22 cellular contexts compared by ENCODE assay signal in genomic region chr5:143195496-143195895, GRCh38.
DNase-seq lines count a peak whose midpoint lies in the region; ATAC-seq lines count a peak whose summit lies in the region.
"Had no signal": no experiment of that assay in that cellular context is flagged by ENCODE, and none has a peak within 500 bp of the region (broad histone marks: within the 10 kb centered on the region; RNA-seq: fewer than 3 reads in every experiment).

No MANE protein-coding gene starts in this region.

- no peak overlapping the region for H3K27ac ChIP-seq in aorta (ENCODE audit: low read depth in 1 of 2, low read length in 2 of 2)
- H3K27ac ChIP-seq: ascending aorta, colonic mucosa, SJCRH30 had no signal

- DNase-seq in Right ventricle myocardium superior (no peak), cardiac septum (ENCODE audit: low spot score) (no peak), adipocyte (ENCODE audit: low read depth) (peak; percentile 72), left cardiac atrium (no peak), aorta (no peak), NCI-H1930 (lab: John Stamatoyannopoulos, UW) (no peak), activated gamma-delta T cell (lab: John Stamatoyannopoulos, UW) (no peak)
- no peak for DNase-seq in activated CD4-positive, alpha-beta memory T cell treated with anti-CD3 and anti-CD28 coated beads for 36 hours
- DNase-seq: activated CD4-positive, CD25-positive, alpha-beta regulatory T cell treated with anti-CD3 and anti-CD28 coated beads, Interleukin-2, amount 50 U/mL, for 72 hours; activated CD8-positive, alpha-beta memory T cell treated with anti-CD3 and anti-CD28 coated beads, Interleukin-2, amount 10 ng/mL, durations not matched to agents 7 days and 5 days; activated gamma-delta T cell treated with Interleukin-2 at 50 U/mL for 16 hours; CD4-positive, alpha-beta T cell; colonic mucosa; DMS53; NCI-H146; NCI-H2227 treated with DMSO at 0.1 percent for 48 hours; SJCRH30; stimulated activated naive B cell treated with anti-CD40 and anti-IgM and Interleukin-4, amounts not matched to agents 10 μg/mL and 1 μg/mL and 100 μg/mL, for 72 hours; T-helper 9 cell; trophoblast cell had no signal

- H3K9me3 Mint-ChIP-seq in activated CD4-positive, alpha-beta memory T cell treated with anti-CD3 and anti-CD28 coated beads for 36 hours = peaks cover 17% of the 10 kb centered on the region

- no peaks in the 10 kb centered on the region for H3K36me3 ChIP-seq in adipocyte (ENCODE audit: control insufficient read depth, insufficient read depth, low read length, severe bottlenecking)
- peaks cover 0 to 3% of the 10 kb centered on the region in 2 donors for H3K36me3 ChIP-seq in aorta (ENCODE audit: control insufficient read depth in 1 of 2, insufficient read depth in 2 of 2, low read length in 1 of 2)
- H3K36me3 ChIP-seq: ascending aorta, colonic mucosa, SJCRH30 had no signal

- no peak overlapping the region for H3K4me3 Mint-ChIP-seq in activated CD4-positive, alpha-beta memory T cell treated with anti-CD3 and anti-CD28 coated beads for 36 hours
- H3K4me3 Mint-ChIP-seq: activated CD8-positive, alpha-beta memory T cell treated with anti-CD3 and anti-CD28 coated beads, Interleukin-2, amount 10 ng/mL, durations not matched to agents 7 days and 5 days; CD4-positive, alpha-beta T cell; memory B cell; stimulated activated naive B cell treated with anti-CD40 and anti-IgM and Interleukin-4, amounts not matched to agents 10 μg/mL and 1 μg/mL and 100 μg/mL, for 72 hours had no signal

- no peak overlapping the region for H3K27ac Mint-ChIP-seq in activated CD4-positive, alpha-beta memory T cell treated with anti-CD3 and anti-CD28 coated beads for 36 hours
- H3K27ac Mint-ChIP-seq: activated CD8-positive, alpha-beta memory T cell treated with anti-CD3 and anti-CD28 coated beads, Interleukin-2, amount 10 ng/mL, durations not matched to agents 7 days and 5 days; CD4-positive, alpha-beta T cell; memory B cell; stimulated activated naive B cell treated with anti-CD40 and anti-IgM and Interleukin-4, amounts not matched to agents 10 μg/mL and 1 μg/mL and 100 μg/mL, for 72 hours had no signal

- POLR2A ChIA-PET in activated CD4-positive, alpha-beta memory T cell treated with anti-CD3 and anti-CD28 coated beads for 36 hours (lab: Charles Lee) = no interaction called here

- CTCF ChIA-PET in activated CD4-positive, alpha-beta memory T cell treated with anti-CD3 and anti-CD28 coated beads for 36 hours (lab: Charles Lee) = no interaction called here

- H3K4me3 ChIP-seq in adipocyte (ENCODE audit: low read length) = no peak overlapping the region
- H3K4me3 ChIP-seq in aorta (ENCODE audit: low read length in 2 of 2) = no peak overlapping the region
- H3K4me3 ChIP-seq: ascending aorta, colonic mucosa, SJCRH30 had no signal

- ATAC-seq in Right ventricle myocardium superior (ENCODE audit: poor library complexity) (peak; percentile 60), left cardiac atrium (peak; percentile 67 to 70), aorta (ENCODE audit: low FRiP score) (peak; percentile 67)
- ATAC-seq: activated CD8-positive, alpha-beta memory T cell treated with anti-CD3 and anti-CD28 coated beads, Interleukin-2, amount 10 ng/mL, durations not matched to agents 7 days and 5 days; stimulated activated naive B cell treated with anti-CD40 and anti-IgM and Interleukin-4, amounts not matched to agents 10 μg/mL and 1 μg/mL and 100 μg/mL, for 72 hours had no signal

- H3K27me3 Mint-ChIP-seq in activated CD4-positive, alpha-beta memory T cell treated with anti-CD3 and anti-CD28 coated beads for 36 hours = no peaks in the 10 kb centered on the region
- H3K27me3 Mint-ChIP-seq: activated CD8-positive, alpha-beta memory T cell treated with anti-CD3 and anti-CD28 coated beads, Interleukin-2, amount 10 ng/mL, durations not matched to agents 7 days and 5 days; CD4-positive, alpha-beta T cell; memory B cell; stimulated activated naive B cell treated with anti-CD40 and anti-IgM and Interleukin-4, amounts not matched to agents 10 μg/mL and 1 μg/mL and 100 μg/mL, for 72 hours had no signal

- H3K4me1 ChIP-seq in adipocyte (ENCODE audit: control insufficient read depth, insufficient read depth, low read length) (peaks cover 47% of the 10 kb centered on the region), aorta (ENCODE audit: control insufficient read depth in 1 of 2, insufficient read depth in 2 of 2, low read length in 2 of 2) (no peaks in the 10 kb centered on the region)
- H3K4me1 ChIP-seq: ascending aorta, colonic mucosa had no signal

- H3K27me3 ChIP-seq in adipocyte (replicated peaks; ENCODE audit: control insufficient read depth, insufficient read depth, low read length) (no peaks in the 10 kb centered on the region), aorta (ENCODE audit: control insufficient read depth in 1 of 2, insufficient read depth in 2 of 2, low read length in 1 of 2) (no peaks in the 10 kb centered on the region)
- H3K27me3 ChIP-seq: ascending aorta, colonic mucosa, SJCRH30 had no signal

- peaks cover 7% of the 10 kb centered on the region for H3K36me3 Mint-ChIP-seq in activated CD4-positive, alpha-beta memory T cell treated with anti-CD3 and anti-CD28 coated beads for 36 hours

- H3K9me3 ChIP-seq in adipocyte (ENCODE audit: control insufficient read depth, low read length) (peaks cover 4% of the 10 kb centered on the region), aorta (ENCODE audit: control insufficient read depth, low read length) (no peaks in the 10 kb centered on the region)
- H3K9me3 ChIP-seq: ascending aorta, colonic mucosa had no signal

- WGBS in aorta, 2 donors = 43 to 49% methylated on average over 2 of the region's 2 CpGs

- H3K9ac ChIP-seq in adipocyte (ENCODE audit: low read length) = peak overlapping the region; percentile 24

- intact Hi-C loops in Right ventricle myocardium superior (cut with DNase I) (loop anchor here (5.0 kb wide), 1 partner anchor 93 kb away; no protein-coding TSS in a partner anchor), cardiac septum (cut with DNase I) (no loop called here), left cardiac atrium (cut with DNase I) (no loop called here), aorta (cut with DNase I) (no loop called here)
- intact Hi-C loops in activated CD4-positive, alpha-beta memory T cell treated with anti-CD3 and anti-CD28 coated beads for 36 hours (cut with micrococcal nuclease) = no loop called here

- H3K4me1 Mint-ChIP-seq in activated CD4-positive, alpha-beta memory T cell treated with anti-CD3 and anti-CD28 coated beads for 36 hours (ENCODE audit: low read depth) = peaks cover 17% of the 10 kb centered on the region
- H3K4me1 Mint-ChIP-seq: memory B cell; stimulated activated naive B cell treated with anti-CD40 and anti-IgM and Interleukin-4, amounts not matched to agents 10 μg/mL and 1 μg/mL and 100 μg/mL, for 72 hours had no signal
